11 cellular contexts compared by ENCODE assay signal in the genomic region with DNA sequence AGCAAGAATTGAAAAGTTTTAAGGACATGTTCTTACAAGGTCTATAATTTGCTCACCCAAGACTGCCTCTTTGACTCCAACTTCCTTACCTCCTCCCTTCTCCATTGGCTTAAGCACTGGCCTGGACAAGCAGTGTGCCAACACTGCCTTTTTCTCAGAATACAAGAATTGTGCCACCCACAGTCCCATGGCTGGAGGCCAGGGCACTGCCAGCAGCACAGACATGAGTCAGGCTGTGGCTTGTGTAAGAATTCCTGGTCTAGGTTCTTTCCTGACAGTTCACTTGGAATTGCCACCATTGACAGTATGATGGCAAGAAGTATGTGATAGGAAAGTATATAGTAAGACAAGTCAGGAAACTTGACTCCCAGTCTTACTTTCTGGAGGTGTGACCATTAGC.
DNase-seq lines count a peak whose midpoint lies in the region; ATAC-seq and TF ChIP-seq lines count a peak whose summit lies in the region.
"Had no signal": no experiment of that assay in that cellular context is flagged by ENCODE, and none has a peak within 500 bp of the region (broad histone marks: within the 10 kb centered on the region; RNA-seq: fewer than 3 reads in every experiment).

No MANE protein-coding gene starts in this region.

- CTCF ChIA-PET in Panc1 (lab: Charles Lee), result no interaction called here
- CTCF ChIA-PET in naive thymus-derived CD4-positive, alpha-beta T cell (lab: Charles Lee), result no interaction called here
- CTCF ChIA-PET in CD8-positive, alpha-beta T cell (lab: Charles Lee), result no interaction called here

- TF ChIP-seq CTCF in Panc1 (IDR thresholded peaks at IDR 0.05) (no peak), esophagus squamous epithelium (IDR thresholded peaks at IDR 0.05) (no peak)
- no peak for TF ChIP-seq CTCF in CD8-positive, alpha-beta T cell (IDR thresholded peaks at IDR 0.05)

- no peaks in the 10 kb centered on the region for H3K9me3 Mint-ChIP-seq in naive thymus-derived CD4-positive, alpha-beta T cell
- no peaks in the 10 kb centered on the region for H3K9me3 Mint-ChIP-seq in CD8-positive, alpha-beta T cell
- H3K9me3 Mint-ChIP-seq: activated CD4-positive, alpha-beta T cell treated with anti-CD3 and anti-CD28 coated beads, Interleukin-2, amount 10 ng/mL, durations not matched to agents 24 days and 14 days had no signal

- DNase-seq in AG08395 (ENCODE audit: low spot score) (peak; percentile 47), Panc1 (ENCODE audit: low read depth, low spot score) (no peak), esophagus squamous epithelium (lab: John Stamatoyannopoulos, UW) (no peak), NCI-H146 (lab: John Stamatoyannopoulos, UW) (no peak)
- no peak for DNase-seq in naive thymus-derived CD4-positive, alpha-beta T cell
- no peak for DNase-seq in activated CD4-positive, CD25-positive, alpha-beta regulatory T cell (lab: John Stamatoyannopoulos, UW)
- DNase-seq in CD8-positive, alpha-beta T cell, result no peak
- DNase-seq: activated CD4-positive, alpha-beta T cell treated with anti-CD3 and anti-CD28 coated beads, Interleukin-2, amount 10 ng/mL, durations not matched to agents 24 days and 14 days; NCI-H1436 had no signal

- H3K27me3 Mint-ChIP-seq in naive thymus-derived CD4-positive, alpha-beta T cell, result peaks cover 0 to 12% (median 5%) of the 10 kb centered on the region in 5 donors
- no peaks in the 10 kb centered on the region for H3K27me3 Mint-ChIP-seq in CD8-positive, alpha-beta T cell (ENCODE audit: low read depth)
- H3K27me3 Mint-ChIP-seq: activated CD4-positive, alpha-beta T cell treated with anti-CD3 and anti-CD28 coated beads, Interleukin-2, amount 10 ng/mL, durations not matched to agents 24 days and 14 days had no signal

- ATAC-seq in Panc1, result peak; percentile 53
- peak; percentile 36 for ATAC-seq in naive thymus-derived CD4-positive, alpha-beta T cell
- ATAC-seq in CD8-positive, alpha-beta T cell, result no peak
- ATAC-seq in HG02870 (IDR thresholded peaks at IDR 0.05; ENCODE audit: unreplicated experiment), result no peak

- peaks cover 0 to 2% (median 0%) of the 10 kb centered on the region in 7 donors for H3K4me1 Mint-ChIP-seq in naive thymus-derived CD4-positive, alpha-beta T cell
- no peaks in the 10 kb centered on the region for H3K4me1 Mint-ChIP-seq in CD8-positive, alpha-beta T cell (ENCODE audit: low read depth)
- H3K4me1 Mint-ChIP-seq: activated CD4-positive, alpha-beta T cell treated with anti-CD3 and anti-CD28 coated beads, Interleukin-2, amount 10 ng/mL, durations not matched to agents 24 days and 14 days had no signal

- H3K36me3 ChIP-seq in Panc1 (ENCODE audit: control insufficient read depth, insufficient read depth, low read length), result no peaks in the 10 kb centered on the region
- no peaks in the 10 kb centered on the region for H3K36me3 ChIP-seq in esophagus squamous epithelium
- no peaks in the 10 kb centered on the region for H3K36me3 ChIP-seq in naive thymus-derived CD4-positive, alpha-beta T cell (ENCODE audit: control insufficient read depth in 2 of 3, insufficient read depth in 3 of 3, low read length in 3 of 3)
- H3K36me3 ChIP-seq in CD8-positive, alpha-beta T cell (ENCODE audit: insufficient read depth, low read length), result no peaks in the 10 kb centered on the region

- no peak overlapping the region for H3K27ac Mint-ChIP-seq in naive thymus-derived CD4-positive, alpha-beta T cell
- H3K27ac Mint-ChIP-seq in CD8-positive, alpha-beta T cell, result no peak overlapping the region
- H3K27ac Mint-ChIP-seq: activated CD4-positive, alpha-beta T cell treated with anti-CD3 and anti-CD28 coated beads, Interleukin-2, amount 10 ng/mL, durations not matched to agents 24 days and 14 days had no signal

- in situ Hi-C loops in Panc1 (cut with HindIII; ENCODE audit: low pct_unique_long_range_greater_than_20kb, low sequenced_read_pairs), result no loop called here

- H3K9me3 ChIP-seq in Panc1 (ENCODE audit: control insufficient read depth, insufficient read depth, low read depth, low read length) (no peaks in the 10 kb centered on the region), esophagus squamous epithelium (no peaks in the 10 kb centered on the region)
- no peaks in the 10 kb centered on the region for H3K9me3 ChIP-seq in naive thymus-derived CD4-positive, alpha-beta T cell (ENCODE audit: control insufficient read depth in 2 of 3, low read length in 3 of 3)
- no peaks in the 10 kb centered on the region for H3K9me3 ChIP-seq in CD8-positive, alpha-beta T cell (ENCODE audit: low read length)

- H3K4me3 ChIP-seq in Panc1 (ENCODE audit: low read depth in 2 of 2, low read length in 2 of 2) (no peak overlapping the region), esophagus squamous epithelium (no peak overlapping the region)
- no peak overlapping the region for H3K4me3 ChIP-seq in naive thymus-derived CD4-positive, alpha-beta T cell (ENCODE audit: low read length)
- no peak overlapping the region for H3K4me3 ChIP-seq in CD8-positive, alpha-beta T cell (ENCODE audit: low read depth, low read length)

- BruUV-seq in Panc1 (replicated peaks; lab: Mats Ljungman, UMichigan), result no TSS peak

- TF ChIP-seq POLR2A in esophagus squamous epithelium (IDR thresholded peaks at IDR 0.05), result no peak

- POLR2A ChIA-PET in Panc1 (lab: Charles Lee), result no interaction called here
- POLR2A ChIA-PET in naive thymus-derived CD4-positive, alpha-beta T cell (lab: Charles Lee), result no interaction called here
- POLR2A ChIA-PET in CD8-positive, alpha-beta T cell (lab: Charles Lee), result no interaction called here

- H3K36me3 Mint-ChIP-seq in naive thymus-derived CD4-positive, alpha-beta T cell, result no peaks in the 10 kb centered on the region
- H3K36me3 Mint-ChIP-seq in CD8-positive, alpha-beta T cell, result no peaks in the 10 kb centered on the region

- H3K4me3 Mint-ChIP-seq in naive thymus-derived CD4-positive, alpha-beta T cell, result no peak overlapping the region
- no peak overlapping the region for H3K4me3 Mint-ChIP-seq in CD8-positive, alpha-beta T cell
- H3K4me3 Mint-ChIP-seq: activated CD4-positive, alpha-beta T cell treated with anti-CD3 and anti-CD28 coated beads, Interleukin-2, amount 10 ng/mL, durations not matched to agents 24 days and 14 days had no signal

- H3K27ac ChIP-seq in Panc1 (ENCODE audit: low read length) (no peak overlapping the region), esophagus squamous epithelium (peak overlapping the region in 3 of 4 donors; percentile 2 to 69 (median 65))
- H3K27ac ChIP-seq in naive thymus-derived CD4-positive, alpha-beta T cell (ENCODE audit: low read depth, low read length), result no peak overlapping the region
- no peak overlapping the region for H3K27ac ChIP-seq in CD8-positive, alpha-beta T cell (ENCODE audit: low read depth, low read length)
- H3K27ac ChIP-seq: C4-2B had no signal

- H3K4me1 ChIP-seq in Panc1 (ENCODE audit: control insufficient read depth, insufficient read depth, low read length), result no peaks in the 10 kb centered on the region
- H3K4me1 ChIP-seq in esophagus squamous epithelium, result peaks cover 9 to 62% (median 18%) of the 10 kb centered on the region in 3 donors
- H3K4me1 ChIP-seq in naive thymus-derived CD4-positive, alpha-beta T cell (ENCODE audit: control insufficient read depth in 2 of 2, insufficient read depth in 2 of 2, low read length in 2 of 2), result no peaks in the 10 kb centered on the region
- no peaks in the 10 kb centered on the region for H3K4me1 ChIP-seq in CD8-positive, alpha-beta T cell (ENCODE audit: insufficient read depth, low read length)

- H3K27me3 ChIP-seq in Panc1 (ENCODE audit: control insufficient read depth, insufficient read depth, low read length) (no peaks in the 10 kb centered on the region), esophagus squamous epithelium (no peaks in the 10 kb centered on the region)
- H3K27me3 ChIP-seq in naive thymus-derived CD4-positive, alpha-beta T cell (ENCODE audit: control insufficient read depth in 2 of 2, insufficient read depth in 2 of 2, low read length in 2 of 2), result no peaks in the 10 kb centered on the region
- no peaks in the 10 kb centered on the region for H3K27me3 ChIP-seq in CD8-positive, alpha-beta T cell (ENCODE audit: insufficient read depth, low read length)

- intact Hi-C loops in Panc1 (cut with micrococcal nuclease; ENCODE audit: unreplicated experiment) (no loop called here), esophagus squamous epithelium (cut with DNase I) (no loop called here)
- intact Hi-C loops in naive thymus-derived CD4-positive, alpha-beta T cell (cut with micrococcal nuclease), result no loop called here
- intact Hi-C loops in CD8-positive, alpha-beta T cell (cut with DNase I, micrococcal nuclease), result no loop called here

Comparison
In these comparisons a context has a peak if more than half of its experiments do, and no peak if none do; other contexts are left out.
1. ATAC-seq: peak in Panc1 (single experiment) and naive thymus-derived CD4-positive, alpha-beta T cell (single experiment); none in CD8-positive, alpha-beta T cell (single experiment) and HG02870 (single experiment).
2. H3K27ac ChIP-seq: peak in esophagus squamous epithelium (3 of 4); none in Panc1 (single experiment), naive thymus-derived CD4-positive, alpha-beta T cell (single experiment) and CD8-positive, alpha-beta T cell (single experiment).